ENCODE assay signal across 11 cellular contexts in the genomic region with DNA sequence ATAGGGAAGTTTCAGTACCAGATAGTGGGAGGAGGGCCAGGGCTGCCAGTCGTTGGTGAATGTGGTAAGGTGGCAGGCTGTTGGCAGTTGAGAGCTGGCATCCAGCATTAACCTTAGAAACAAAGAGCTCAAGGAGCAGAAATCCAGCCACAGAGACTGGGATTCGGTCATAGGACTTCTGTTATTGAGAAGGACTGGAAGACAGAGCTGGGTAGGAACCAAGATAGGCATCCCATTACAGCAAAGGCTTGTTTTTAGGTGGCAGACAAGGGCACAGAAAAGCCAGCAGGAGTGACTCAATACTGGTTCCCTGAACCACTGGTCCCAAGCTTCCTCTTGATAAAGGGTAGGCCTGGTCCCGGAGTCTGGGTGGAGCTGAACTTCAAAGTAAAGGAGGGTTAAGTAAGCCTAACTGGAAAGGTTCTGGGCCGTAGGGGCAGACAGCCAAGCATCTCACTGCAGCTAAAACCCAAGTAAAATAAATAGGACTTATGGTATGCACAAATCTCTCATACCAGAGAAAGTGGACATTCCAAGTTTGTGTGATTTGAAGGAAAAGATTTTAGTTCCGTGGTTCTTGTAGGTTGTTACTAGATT.
DNase-seq lines count a peak whose midpoint lies in the region; ATAC-seq and TF ChIP-seq lines count a peak whose summit lies in the region.
"Had no signal": no experiment of that assay in that cellular context is flagged by ENCODE, and none has a peak within 500 bp of the region (broad histone marks: within the 10 kb centered on the region; RNA-seq: fewer than 3 reads in every experiment).

No MANE protein-coding gene starts in this region.

- ATAC-seq in HG03280 (IDR thresholded peaks at IDR 0.05; ENCODE audit: unreplicated experiment) = no peak

- no peak overlapping the region for H3K4me3 ChIP-seq in AG10803 (ENCODE audit: low read length)

- TF ChIP-seq CTCF in AG10803 (conservative IDR thresholded peaks at IDR 0.05; ENCODE audit: low read length) = no peak

- DNase-seq in AG10803 (ENCODE audit: low read depth) (peak; percentile 95), Kasumi-1 (lab: John Stamatoyannopoulos, UW) (peak; percentile 54 to 59), caudate nucleus (lab: John Stamatoyannopoulos, UW) (peak in 2 of 61 donors; percentile 23 to 36), myocyte (ENCODE audit: low read depth) (peak; percentile 62), OCI-M2 (lab: John Stamatoyannopoulos, UW; ENCODE audit: unreplicated experiment) (no peak), DMS114 treated with DMSO at 0.1 percent for 48 hours (lab: John Stamatoyannopoulos, UW; ENCODE audit: unreplicated experiment) (no peak), mesenteric fat pad (ENCODE audit: low spot score) (no peak)
- DNase-seq: central memory CD4-positive, alpha-beta T cell; natural killer cell; NCI-H1092 had no signal

- H3K27ac ChIP-seq in caudate nucleus (ENCODE audit: low read depth, low read length) = peak overlapping the region; percentile 24

Comparison
In these comparisons a context has a peak if more than half of its experiments do, and no peak if none do; other contexts are left out.
1. DNase-seq: peak in AG10803 (single experiment), Kasumi-1 (2 of 2) and myocyte (single experiment); none in OCI-M2 (single experiment), DMS114 treated with DMSO at 0.1 percent for 48 hours (single experiment) and mesenteric fat pad (single experiment).